In genomic region chr14:93954900-93955891, GRCh38 we compare ENCODE assay signal across 1 cellular context.
TF ChIP-seq lines count a peak whose summit lies in the region.

No MANE protein-coding gene starts in this region.

TF ChIP-seq in SK-N-SH treated with all-trans-retinoic acid at 6 μM for 48 hours, 23 proteins besides CTCF, POLR2A, EP300 and RAD21 (continued from another document):
- TF ChIP-seq PATZ1 (CRISPR knock-in tag; IDR thresholded peaks at IDR 0.05; ENCODE audit: borderline replicate concordance) = no peak
- TF ChIP-seq ZC3H10 (CRISPR knock-in tag; IDR thresholded peaks at IDR 0.05) = no peak
- TF ChIP-seq BACH2 (CRISPR knock-in tag; IDR thresholded peaks at IDR 0.05; ENCODE audit: borderline replicate concordance) = no peak
- no peak for TF ChIP-seq ZNF70 (CRISPR knock-in tag; IDR thresholded peaks at IDR 0.05)
- no peak for TF ChIP-seq SNAI2 (CRISPR knock-in tag; IDR thresholded peaks at IDR 0.05)
- no peak for TF ChIP-seq PPARA (CRISPR knock-in tag; IDR thresholded peaks at IDR 0.05; ENCODE audit: borderline replicate concordance)
